Comparison of ENCODE assay signal across 1 cellular context in genomic region chr9:91181541-91181940, GRCh38.
TF ChIP-seq lines count a peak whose summit lies in the region.

No MANE protein-coding gene starts in this region.

TF ChIP-seq in K562, 482 proteins besides CTCF, POLR2A, EP300 and RAD21 (continued from another document):
- TF ChIP-seq CLOCK (CRISPR knock-in tag; IDR thresholded peaks at IDR 0.05; ENCODE audit: borderline replicate concordance) (no peak), MCM7 (IDR thresholded peaks at IDR 0.05) (no peak), ZC3H8 (IDR thresholded peaks at IDR 0.05) (no peak), SP1 (CRISPR knock-in tag; IDR thresholded peaks at IDR 0.05) (no peak), SAFB2 (IDR thresholded peaks at IDR 0.05; ENCODE audit: borderline replicate concordance, low read depth, low read length, severe bottlenecking) (no peak), ZNF551 (CRISPR knock-in tag; IDR thresholded peaks at IDR 0.05) (no peak), STAT6 (CRISPR knock-in tag; IDR thresholded peaks at IDR 0.05) (no peak), ZNF311 (CRISPR knock-in tag; IDR thresholded peaks at IDR 0.05) (no peak), SIRT6 (IDR thresholded peaks at IDR 0.05; ENCODE audit: low read depth, low read length) (no peak), PTTG1 (tag; IDR thresholded peaks at IDR 0.05; ENCODE audit: low read depth) (no peak), SMARCC2 (IDR thresholded peaks at IDR 0.05; ENCODE audit: low read depth) (no peak), SMAD4 (CRISPR knock-in tag; conservative IDR thresholded peaks at IDR 0.05) (no peak), NR4A1 (CRISPR knock-in tag; IDR thresholded peaks at IDR 0.05) (no peak), NR4A1 (tag; IDR thresholded peaks at IDR 0.05) (no peak), ATF3 (IDR thresholded peaks at IDR 0.05) (no peak), ATF3 (CRISPR knock-in tag; conservative IDR thresholded peaks at IDR 0.05) (no peak), KLF6 (CRISPR knock-in tag; IDR thresholded peaks at IDR 0.05; ENCODE audit: borderline replicate concordance) (no peak)
